Comparison of ENCODE assay signal across 21 cellular contexts in the genomic region with DNA sequence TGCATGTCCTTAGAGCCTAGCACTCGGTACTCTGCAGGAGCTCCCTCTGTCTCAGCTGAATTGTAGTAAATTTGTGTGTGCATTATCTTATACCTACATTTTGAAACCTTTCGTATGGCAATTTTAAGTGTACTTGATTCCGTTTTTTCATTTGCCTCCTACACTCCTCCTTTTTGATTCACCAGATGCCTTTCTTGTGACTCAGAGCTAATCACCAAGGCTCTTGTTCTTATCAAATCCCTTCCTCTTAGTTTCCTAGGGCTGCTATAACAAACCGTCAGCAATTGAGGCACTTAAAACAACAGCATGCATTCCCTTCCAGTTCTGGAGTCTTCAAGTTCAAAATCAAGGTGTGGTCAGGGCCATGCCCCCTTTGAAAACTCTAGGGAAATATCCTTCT.
DNase-seq lines count a peak whose midpoint lies in the region; ATAC-seq, FAIRE-seq and TF ChIP-seq lines count a peak whose summit lies in the region.
"Had no signal": no experiment of that assay in that cellular context is flagged by ENCODE, and none has a peak within 500 bp of the region (broad histone marks: within the 10 kb centered on the region; RNA-seq: fewer than 3 reads in every experiment).

No MANE protein-coding gene starts in this region.

- no peaks in the 10 kb centered on the region for H3K36me3 ChIP-seq in cardiac muscle cell
- no peaks in the 10 kb centered on the region for H3K36me3 ChIP-seq in bronchial epithelial cell (ENCODE audit: control insufficient read depth, insufficient read depth, low read length)
- H3K36me3 ChIP-seq in keratinocyte (ENCODE audit: control insufficient read depth in 2 of 2, extremely low read depth in 1 of 2, insufficient read depth in 2 of 2, low read length in 2 of 2), result no peaks in the 10 kb centered on the region
- H3K36me3 ChIP-seq in neuronal stem cell (replicated peaks in 1 of 2; ENCODE audit: control insufficient read depth in 2 of 2, insufficient read depth in 2 of 2, low read length in 2 of 2), result no peaks in the 10 kb centered on the region
- H3K36me3 ChIP-seq: right atrium auricular region, SJSA1, upper lobe of right lung had no signal

- H3K9me1 ChIP-seq in keratinocyte (ENCODE audit: control insufficient read depth, extremely low read depth, insufficient read depth, low read length), result no peaks in the 10 kb centered on the region

- H4K20me1 ChIP-seq in keratinocyte (ENCODE audit: control insufficient read depth, extremely low read depth, insufficient read depth, low read length), result no peaks in the 10 kb centered on the region

- WGBS in neuronal stem cell (ENCODE audit: extremely low coverage in 2 of 2, insufficient read length in 2 of 2, insufficient replicate concordance in 1 of 2), 2 donors, result no CpG with 5 or more reads among the region's 4 CpGs

- no peaks in the 10 kb centered on the region for H3K79me1 ChIP-seq in neuronal stem cell (ENCODE audit: low read depth, low read length)

- FAIRE-seq in bronchial epithelial cell (lab: Jason Lieb, UNC) (no peak), keratinocyte (lab: Jason Lieb, UNC) (peak; percentile 69), urothelium cell line (lab: Jason Lieb, UNC) (no peak)
- FAIRE-seq: A549 had no signal

- ATAC-seq in Right ventricle myocardium inferior (no peak), GM18520 (IDR thresholded peaks at IDR 0.05; ENCODE audit: unreplicated experiment) (no peak)
- ATAC-seq: A549; stimulated activated naive CD8-positive, alpha-beta T cell treated with anti-CD3 and anti-CD28 coated beads, Interleukin-15, Interleukin-2, amounts not matched to agents 100 U/mL and 50 U/mL, for 24 hours; upper lobe of right lung had no signal

- no peak overlapping the region for H2BK5ac ChIP-seq in neuronal stem cell (ENCODE audit: low read length)

- no peak overlapping the region for H3K23ac ChIP-seq in neuronal stem cell (ENCODE audit: low read depth, low read length, poor library complexity)

- H3K14ac ChIP-seq in neuronal stem cell (ENCODE audit: low read length), result no peak overlapping the region

- H3K4me2 ChIP-seq in keratinocyte (ENCODE audit: control insufficient read depth, extremely low read depth, insufficient read depth, low read depth, low read length) (peak overlapping the region; percentile 34), neuronal stem cell (ENCODE audit: insufficient read depth, low read length, poor library complexity, severe bottlenecking) (no peak overlapping the region)
- H3K4me2 ChIP-seq: A549 had no signal

- H3K27me3 ChIP-seq in cardiac muscle cell (no peaks in the 10 kb centered on the region), bronchial epithelial cell (ENCODE audit: control insufficient read depth, insufficient read depth, low read length) (no peaks in the 10 kb centered on the region), keratinocyte (ENCODE audit: control insufficient read depth, extremely low read depth, insufficient read depth, low read length) (peaks cover 4% of the 10 kb centered on the region), neuronal stem cell (ENCODE audit: control insufficient read depth in 3 of 3, insufficient read depth in 3 of 3, low read depth in 1 of 3, low read length in 3 of 3) (no peaks in the 10 kb centered on the region)
- H3K27me3 ChIP-seq: right atrium auricular region had no signal

- TF ChIP-seq CTCF in cardiac muscle cell (IDR thresholded peaks at IDR 0.05; ENCODE audit: low read depth, low read length) (no peak), bronchial epithelial cell (IDR thresholded peaks at IDR 0.05; ENCODE audit: insufficient read depth, low read length, severe bottlenecking) (no peak), keratinocyte (optimal IDR thresholded peaks at IDR 0.05 in 1 of 3, IDR thresholded peaks at IDR 0.05 in 1 of 3, conservative IDR thresholded peaks at IDR 0.05 in 1 of 3; ENCODE audit: extremely low read depth in 1 of 3, insufficient read depth in 2 of 3, low read length in 3 of 3) (no peak)

- intact Hi-C loops in Right ventricle myocardium inferior (cut with DNase I), result loop anchor here (5.0 kb wide), 2 partner anchors 454 to 1044 kb away; no protein-coding TSS in a partner anchor

- H3K9me3 ChIP-seq in cardiac muscle cell (ENCODE audit: low read depth) (no peaks in the 10 kb centered on the region), keratinocyte (ENCODE audit: control insufficient read depth, low read depth, low read length) (no peaks in the 10 kb centered on the region), neuronal stem cell (replicated peaks in 1 of 2; ENCODE audit: control insufficient read depth in 2 of 2, insufficient read depth in 1 of 2, low read depth in 1 of 2, low read length in 2 of 2) (no peaks in the 10 kb centered on the region)
- H3K9me3 ChIP-seq: A549, right atrium auricular region, SJSA1, upper lobe of right lung had no signal

- dilution Hi-C loops in keratinocyte (cut with MboI; ENCODE audit: extremely low pct_ligation_motif_present, low sequenced_read_pairs), result no loop called here

- DNase-seq in cardiac muscle cell (ENCODE audit: low read depth in 1 of 2, low spot score in 1 of 2), result peak; percentile 34 to 69
- DNase-seq in Right ventricle myocardium inferior (ENCODE audit: missing footprints), result no peak
- DNase-seq in bronchial epithelial cell (ENCODE audit: low read depth), result peak; percentile 79
- DNase-seq in keratinocyte (ENCODE audit: low read depth, low spot score), result peak; percentile 30
- peak; percentile 20 for DNase-seq in urothelium cell line (ENCODE audit: low spot score)
- DNase-seq in SW480 (ENCODE audit: low spot score), result no peak
- DNase-seq in neuronal stem cell (ENCODE audit: low spot score), result no peak
- DNase-seq: activated effector memory CD4-positive, alpha-beta T cell treated with anti-CD3 and anti-CD28 coated beads, Interleukin-2, amount 50 U/mL, for 16 hours; CD4-positive, alpha-beta memory T cell; DND-41; immature natural killer cell; NCI-H1930; NCI-H510A treated with DMSO at 0.1 percent for 48 hours; stimulated activated naive CD8-positive, alpha-beta T cell treated with anti-CD3 and anti-CD28 coated beads, Interleukin-15, Interleukin-2, amounts not matched to agents 100 U/mL and 50 U/mL, for 24 hours; T-helper 9 cell; upper lobe of right lung had no signal

- H2AFZ ChIP-seq in keratinocyte (ENCODE audit: control insufficient read depth, low read length), result no peak overlapping the region
- H2AFZ ChIP-seq in neuronal stem cell (ENCODE audit: low read length), result no peak overlapping the region

- no peaks in the 10 kb centered on the region for H3K79me2 ChIP-seq in keratinocyte (ENCODE audit: control insufficient read depth, insufficient read depth, low read length)

- H3K4me3 ChIP-seq in cardiac muscle cell, result no peak overlapping the region
- H3K4me3 ChIP-seq in bronchial epithelial cell (ENCODE audit: low read depth, low read length), result no peak overlapping the region
- no peak overlapping the region for H3K4me3 ChIP-seq in keratinocyte (ENCODE audit: control insufficient read depth in 2 of 3, extremely low read depth in 1 of 3, insufficient read depth in 2 of 3, low read depth in 1 of 3, low read length in 3 of 3)
- H3K4me3 ChIP-seq in neuronal stem cell (ENCODE audit: low read length in 2 of 2), result no peak overlapping the region
- H3K4me3 ChIP-seq: A549, SJSA1, upper lobe of right lung had no signal

- no peak overlapping the region for H3K4ac ChIP-seq in neuronal stem cell (ENCODE audit: low read length)

- H4K91ac ChIP-seq in neuronal stem cell (ENCODE audit: low read depth, low read length, poor library complexity), result no peak overlapping the region

- no peak overlapping the region for H3K27ac ChIP-seq in cardiac muscle cell
- H3K27ac ChIP-seq in keratinocyte (ENCODE audit: control insufficient read depth, insufficient read depth, low read length), result no peak overlapping the region
- no peak overlapping the region for H3K27ac ChIP-seq in neuronal stem cell (replicated peaks; ENCODE audit: low read length)
- H3K27ac ChIP-seq: A549, epithelial cell of prostate, right atrium auricular region, SJSA1, upper lobe of right lung had no signal

- H4K8ac ChIP-seq in neuronal stem cell (ENCODE audit: low read depth, low read length), result no peak overlapping the region

- no peak overlapping the region for H2BK12ac ChIP-seq in neuronal stem cell (ENCODE audit: low read length)

- H2BK120ac ChIP-seq in neuronal stem cell (ENCODE audit: low read depth, low read length), result no peak overlapping the region

- H3K4me1 ChIP-seq in cardiac muscle cell (ENCODE audit: low read depth), result peaks cover 32% of the 10 kb centered on the region
- H3K4me1 ChIP-seq in keratinocyte (ENCODE audit: control insufficient read depth, extremely low read depth, insufficient read depth, low read length), result peaks cover 11% of the 10 kb centered on the region
- H3K4me1 ChIP-seq in neuronal stem cell (ENCODE audit: control insufficient read depth in 2 of 2, insufficient read depth in 1 of 2, low read depth in 1 of 2, low read length in 2 of 2), result peaks cover 0 to 15% of the 10 kb centered on the region in 2 donors
- H3K4me1 ChIP-seq: A549, SJSA1, upper lobe of right lung had no signal

- H3K9ac ChIP-seq in keratinocyte (ENCODE audit: control insufficient read depth, extremely low read depth, insufficient read depth, low read length) (no peak overlapping the region), neuronal stem cell (ENCODE audit: low read depth, low read length, poor library complexity) (no peak overlapping the region)

- no peak overlapping the region for H2AK5ac ChIP-seq in neuronal stem cell (ENCODE audit: low read depth, low read length)

- no peak overlapping the region for H3K18ac ChIP-seq in neuronal stem cell (ENCODE audit: low read length)

- no peak overlapping the region for H2BK15ac ChIP-seq in neuronal stem cell (ENCODE audit: low read length)

Comparison
In these comparisons a context has a peak if more than half of its experiments do, and no peak if none do; other contexts are left out.
1. DNase-seq: peak in cardiac muscle cell (2 of 2), bronchial epithelial cell (single experiment), keratinocyte (single experiment) and urothelium cell line (single experiment); none in Right ventricle myocardium inferior (single experiment), SW480 (single experiment) and neuronal stem cell (single experiment).